In genomic region chr3:100047455-100048141, GRCh38 we compare ENCODE assay signal across 8 cellular contexts.
DNase-seq lines count a peak whose midpoint lies in the region; ATAC-seq, FAIRE-seq and TF ChIP-seq lines count a peak whose summit lies in the region.

No MANE protein-coding gene starts in this region.

- no peak overlapping the region for H3K23ac ChIP-seq in mesenchymal stem cell (ENCODE audit: low read length in 2 of 2)

- H3K27ac ChIP-seq in K562 (ENCODE audit: extremely low read depth, low read depth, low read length) (no peak overlapping the region), mesenchymal stem cell (ENCODE audit: low read length, poor library complexity, severe bottlenecking) (peak overlapping the region; percentile 96)

- H3K4me2 ChIP-seq in K562 (ENCODE audit: insufficient read depth, low read length), result no peak overlapping the region
- no peak overlapping the region for H3K4me2 ChIP-seq in mesenchymal stem cell (ENCODE audit: low read length, poor library complexity, severe bottlenecking)

- H4K8ac ChIP-seq in mesenchymal stem cell (ENCODE audit: low read length), result peak overlapping the region; percentile 71

- POLR2A ChIA-PET in HEK293T (lab: Yijun Ruan, JAX) (interaction anchor here (0.9 kb wide), 1 partner anchor 65 kb away, joined by 4 read pairs; no protein-coding TSS in a partner anchor), K562 (lab: Yijun Ruan, JAX) (interaction anchor here (1.0 kb wide), 1 partner anchor 10 kb away, joined by 3 read pairs; no protein-coding TSS in a partner anchor)

- WGBS in K562 (ENCODE audit: insufficient coverage, low coverage, missing lambda C conversion rate), result 74% methylated on average over 6 of the region's 6 CpGs
- WGBS in mesenchymal stem cell, result 8% methylated on average over 5 of the region's 6 CpGs

- no peak overlapping the region for H2BK15ac ChIP-seq in mesenchymal stem cell (ENCODE audit: low read depth, poor library complexity, severe bottlenecking)

- intact Hi-C loops in K562 (cut with micrococcal nuclease), result no loop called here
- intact Hi-C loops in posterior vena cava (cut with DNase I), result no loop called here

- no peak for TF ChIP-seq POLR2A in K562 (conservative IDR thresholded peaks at IDR 0.05)

- H3K4me1 ChIP-seq in K562 (replicated peaks in 1 of 2; ENCODE audit: control insufficient read depth in 2 of 2, insufficient read depth in 2 of 2, low read length in 2 of 2), result no peaks in the 10 kb centered on the region
- peaks cover 7% of the 10 kb centered on the region for H3K4me1 ChIP-seq in mesenchymal stem cell (ENCODE audit: control insufficient read depth, insufficient read depth, low read depth, low read length)

- H2BK12ac ChIP-seq in mesenchymal stem cell (ENCODE audit: low read length in 2 of 2), result peak overlapping the region; percentile 90 to 99

- peaks cover 4% of the 10 kb centered on the region for H3K79me1 ChIP-seq in mesenchymal stem cell (replicated peaks; ENCODE audit: low read length, poor library complexity, severe bottlenecking)

- H3K9me3 ChIP-seq in MG63, result no peaks in the 10 kb centered on the region
- no peaks in the 10 kb centered on the region for H3K9me3 ChIP-seq in K562 (replicated peaks; ENCODE audit: control insufficient read depth, insufficient read depth, low read depth, low read length)
- no peaks in the 10 kb centered on the region for H3K9me3 ChIP-seq in mesenchymal stem cell (ENCODE audit: control insufficient read depth, low read length)

- no peak for DNase-seq in activated CD4-positive, CD25-positive, alpha-beta regulatory T cell (lab: John Stamatoyannopoulos, UW)
- DNase-seq in HEK293T (ENCODE audit: extremely low spot score) (no peak), MG63 (peak; percentile 56), K562 (ENCODE audit: extremely low read depth in 1 of 4, low spot score in 3 of 4) (no peak), mesenchymal stem cell (peak; percentile 84), posterior vena cava (ENCODE audit: low spot score) (no peak)
- no peak for DNase-seq in activated effector memory CD4-positive, alpha-beta T cell treated with Interleukin-2 at 50 U/mL for 16 hours

- peak overlapping the region; percentile 21 for H2BK120ac ChIP-seq in mesenchymal stem cell (ENCODE audit: low read depth, low read length)

- TF ChIP-seq RAD21 in K562 (CRISPR knock-in tag; conservative IDR thresholded peaks at IDR 0.05 in 1 of 2, IDR thresholded peaks at IDR 0.05 in 1 of 2), result no peak

- peak overlapping the region; percentile 99 for H2BK5ac ChIP-seq in mesenchymal stem cell (ENCODE audit: low read depth, low read length, poor library complexity, severe bottlenecking)

- H3K18ac ChIP-seq in mesenchymal stem cell (ENCODE audit: low read depth in 1 of 2, low read length in 2 of 2), result peak overlapping the region; percentile 71 to 97

- no peaks in the 10 kb centered on the region for H4K20me1 ChIP-seq in K562 (replicated peaks; ENCODE audit: control insufficient read depth, insufficient read depth, low read length)

- H2AK5ac ChIP-seq in mesenchymal stem cell (ENCODE audit: low read length, severe bottlenecking), result peak overlapping the region; percentile 100

- H3K4me3 ChIP-seq in MG63, result no peak overlapping the region
- no peak overlapping the region for H3K4me3 ChIP-seq in K562
- H3K4me3 ChIP-seq in mesenchymal stem cell (ENCODE audit: insufficient read depth in 1 of 2, low read depth in 1 of 2, low read length in 2 of 2), result no peak overlapping the region

- CTCF ChIA-PET in HEK293T (lab: Yijun Ruan, JAX), result no interaction called here
- CTCF ChIA-PET in K562 (lab: Yijun Ruan, JAX; ENCODE audit: low intra/inter-chr PET ratio), result no interaction called here

- H3K27me3 ChIP-seq in MG63 (no peaks in the 10 kb centered on the region), K562 (ENCODE audit: control insufficient read depth in 2 of 2, insufficient read depth in 2 of 2, low read length in 2 of 2) (no peaks in the 10 kb centered on the region), mesenchymal stem cell (ENCODE audit: control insufficient read depth in 1 of 2, insufficient read depth in 1 of 2, low read length in 2 of 2) (no peaks in the 10 kb centered on the region)

- H2AFZ ChIP-seq in K562 (ENCODE audit: low read depth, low read length), result no peak overlapping the region
- peak overlapping the region; percentile 49 for H2AFZ ChIP-seq in mesenchymal stem cell (ENCODE audit: low read depth, low read length)

- H3K14ac ChIP-seq in mesenchymal stem cell (ENCODE audit: low read length in 2 of 2), result peak overlapping the region in 1 of 2 experiments; percentile 83

- H3K79me2 ChIP-seq in K562 (ENCODE audit: control insufficient read depth, insufficient read depth, low read length), result no peaks in the 10 kb centered on the region

- FAIRE-seq in K562 (lab: Jason Lieb, UNC), result peak; percentile 35

- H3K36me3 ChIP-seq in MG63 (no peaks in the 10 kb centered on the region), K562 (ENCODE audit: control insufficient read depth, insufficient read depth, low read length) (no peaks in the 10 kb centered on the region), mesenchymal stem cell (ENCODE audit: control insufficient read depth in 1 of 2, insufficient read depth in 2 of 2, low read depth in 1 of 2, low read length in 2 of 2) (no peaks in the 10 kb centered on the region)

- H3K9ac ChIP-seq in K562 (ENCODE audit: insufficient read depth in 1 of 2, low read depth in 2 of 2, low read length in 2 of 2) (no peak overlapping the region), mesenchymal stem cell (ENCODE audit: low read length) (no peak overlapping the region)

- ATAC-seq in activated CD4-positive, CD25-positive, alpha-beta regulatory T cell treated with anti-CD3 and anti-CD28 coated beads, Interleukin-2, amount 50 U/mL, for 24 hours, result peak; percentile 72 to 86
- peak; percentile 44; the same call in 1 of the 3 replicates for ATAC-seq in K562

- in situ Hi-C loops in K562 (cut with MboI), result no loop called here

- no peak for TF ChIP-seq EP300 in K562 (IDR thresholded peaks at IDR 0.05; ENCODE audit: low read length)

- H3K4ac ChIP-seq in mesenchymal stem cell (ENCODE audit: low read depth in 1 of 2, low read length in 2 of 2), result peak overlapping the region in 1 of 2 experiments; percentile 96

- no TSS peak for BruUV-seq in K562 (replicated peaks; lab: Mats Ljungman, UMichigan)

- TF ChIP-seq CTCF in K562 (IDR thresholded peaks at IDR 0.05 in 2 of 3, conservative IDR thresholded peaks at IDR 0.05 in 1 of 3; ENCODE audit: insufficient read depth in 2 of 3, low read depth in 1 of 3, low read length in 3 of 3), result no peak

- H3K9me1 ChIP-seq in K562 (ENCODE audit: control insufficient read depth, insufficient read depth, low read length), result no peaks in the 10 kb centered on the region

- no peak overlapping the region for H4K91ac ChIP-seq in mesenchymal stem cell (ENCODE audit: low read length)

TF ChIP-seq in HEK293T, 16 proteins besides CTCF, POLR2A, EP300 and RAD21:
- TF ChIP-seq PKNOX1 (IDR thresholded peaks at IDR 0.05), result peak; percentile 65
- TF ChIP-seq ZNF384 (IDR thresholded peaks at IDR 0.05), result no peak

TF ChIP-seq in K562, 482 proteins besides CTCF, POLR2A, EP300 and RAD21:
- TF ChIP-seq TRIM25 (IDR thresholded peaks at IDR 0.05; ENCODE audit: borderline replicate concordance) (no peak), PRPF4 (IDR thresholded peaks at IDR 0.05; ENCODE audit: insufficient read depth, low read depth, low read length, poor library complexity, severe bottlenecking) (no peak), USF1 (CRISPR knock-in tag; IDR thresholded peaks at IDR 0.05) (no peak), BRD9 (IDR thresholded peaks at IDR 0.05; ENCODE audit: low read depth, partially characterized antibody) (no peak), UBTF (IDR thresholded peaks at IDR 0.05; ENCODE audit: borderline replicate concordance in 1 of 2, low read depth in 2 of 2, low read length in 2 of 2) (no peak)
TF ChIP-seq in K562: peak in this region for 0.

Comparison
In these comparisons a context has a peak if more than half of its experiments do, and no peak if none do; other contexts are left out.
1. DNase-seq: peak in MG63 (single experiment) and mesenchymal stem cell (single experiment); none in activated CD4-positive, CD25-positive, alpha-beta regulatory T cell (0 of 4), HEK293T (single experiment), K562 (0 of 4), posterior vena cava (single experiment) and activated effector memory CD4-positive, alpha-beta T cell treated with Interleukin-2 at 50 U/mL for 16 hours (single experiment).